Comparison of ENCODE assay signal across 1 cellular context in the genomic region with DNA sequence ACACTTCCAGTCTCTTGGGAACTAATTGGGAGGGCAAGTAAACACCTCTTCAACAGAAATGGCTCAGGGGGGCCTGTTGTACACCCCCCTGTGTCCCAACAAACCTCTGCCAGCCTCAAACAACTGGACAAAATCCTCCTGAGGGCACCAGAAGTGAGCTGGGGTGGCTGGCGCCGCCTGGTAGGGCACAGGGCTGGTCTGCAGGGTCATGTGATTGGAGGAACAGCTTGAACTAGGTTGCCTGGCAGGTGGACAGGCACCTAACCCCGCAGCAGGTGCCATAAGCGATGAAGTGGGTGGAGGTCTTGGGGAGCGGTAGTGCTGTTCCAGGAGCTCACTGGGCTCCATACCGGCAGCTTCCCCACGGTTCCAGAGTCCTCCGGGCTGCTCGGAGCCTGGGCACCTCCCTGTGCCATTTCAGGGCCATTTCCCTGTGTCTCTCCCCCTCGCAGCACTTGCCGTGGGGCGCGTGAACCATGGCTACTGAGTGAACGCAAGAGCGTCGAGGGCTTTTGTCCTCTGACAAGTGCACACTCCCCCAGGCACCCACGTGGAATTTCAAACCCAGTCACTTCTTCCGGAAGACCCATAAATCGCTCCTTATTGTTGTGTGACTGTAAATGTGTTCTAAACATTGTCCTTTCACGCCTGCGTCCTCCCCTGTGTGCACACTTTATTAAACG.
TF ChIP-seq lines count a peak whose summit lies in the region.

No MANE protein-coding gene starts in this region.

TF ChIP-seq in GM23338, 12 proteins besides CTCF, POLR2A, EP300 and RAD21 (continued from another document):
- no peak for TF ChIP-seq JUNB (IDR thresholded peaks at IDR 0.05; ENCODE audit: unreplicated experiment)
- TF ChIP-seq, protein P1, sequence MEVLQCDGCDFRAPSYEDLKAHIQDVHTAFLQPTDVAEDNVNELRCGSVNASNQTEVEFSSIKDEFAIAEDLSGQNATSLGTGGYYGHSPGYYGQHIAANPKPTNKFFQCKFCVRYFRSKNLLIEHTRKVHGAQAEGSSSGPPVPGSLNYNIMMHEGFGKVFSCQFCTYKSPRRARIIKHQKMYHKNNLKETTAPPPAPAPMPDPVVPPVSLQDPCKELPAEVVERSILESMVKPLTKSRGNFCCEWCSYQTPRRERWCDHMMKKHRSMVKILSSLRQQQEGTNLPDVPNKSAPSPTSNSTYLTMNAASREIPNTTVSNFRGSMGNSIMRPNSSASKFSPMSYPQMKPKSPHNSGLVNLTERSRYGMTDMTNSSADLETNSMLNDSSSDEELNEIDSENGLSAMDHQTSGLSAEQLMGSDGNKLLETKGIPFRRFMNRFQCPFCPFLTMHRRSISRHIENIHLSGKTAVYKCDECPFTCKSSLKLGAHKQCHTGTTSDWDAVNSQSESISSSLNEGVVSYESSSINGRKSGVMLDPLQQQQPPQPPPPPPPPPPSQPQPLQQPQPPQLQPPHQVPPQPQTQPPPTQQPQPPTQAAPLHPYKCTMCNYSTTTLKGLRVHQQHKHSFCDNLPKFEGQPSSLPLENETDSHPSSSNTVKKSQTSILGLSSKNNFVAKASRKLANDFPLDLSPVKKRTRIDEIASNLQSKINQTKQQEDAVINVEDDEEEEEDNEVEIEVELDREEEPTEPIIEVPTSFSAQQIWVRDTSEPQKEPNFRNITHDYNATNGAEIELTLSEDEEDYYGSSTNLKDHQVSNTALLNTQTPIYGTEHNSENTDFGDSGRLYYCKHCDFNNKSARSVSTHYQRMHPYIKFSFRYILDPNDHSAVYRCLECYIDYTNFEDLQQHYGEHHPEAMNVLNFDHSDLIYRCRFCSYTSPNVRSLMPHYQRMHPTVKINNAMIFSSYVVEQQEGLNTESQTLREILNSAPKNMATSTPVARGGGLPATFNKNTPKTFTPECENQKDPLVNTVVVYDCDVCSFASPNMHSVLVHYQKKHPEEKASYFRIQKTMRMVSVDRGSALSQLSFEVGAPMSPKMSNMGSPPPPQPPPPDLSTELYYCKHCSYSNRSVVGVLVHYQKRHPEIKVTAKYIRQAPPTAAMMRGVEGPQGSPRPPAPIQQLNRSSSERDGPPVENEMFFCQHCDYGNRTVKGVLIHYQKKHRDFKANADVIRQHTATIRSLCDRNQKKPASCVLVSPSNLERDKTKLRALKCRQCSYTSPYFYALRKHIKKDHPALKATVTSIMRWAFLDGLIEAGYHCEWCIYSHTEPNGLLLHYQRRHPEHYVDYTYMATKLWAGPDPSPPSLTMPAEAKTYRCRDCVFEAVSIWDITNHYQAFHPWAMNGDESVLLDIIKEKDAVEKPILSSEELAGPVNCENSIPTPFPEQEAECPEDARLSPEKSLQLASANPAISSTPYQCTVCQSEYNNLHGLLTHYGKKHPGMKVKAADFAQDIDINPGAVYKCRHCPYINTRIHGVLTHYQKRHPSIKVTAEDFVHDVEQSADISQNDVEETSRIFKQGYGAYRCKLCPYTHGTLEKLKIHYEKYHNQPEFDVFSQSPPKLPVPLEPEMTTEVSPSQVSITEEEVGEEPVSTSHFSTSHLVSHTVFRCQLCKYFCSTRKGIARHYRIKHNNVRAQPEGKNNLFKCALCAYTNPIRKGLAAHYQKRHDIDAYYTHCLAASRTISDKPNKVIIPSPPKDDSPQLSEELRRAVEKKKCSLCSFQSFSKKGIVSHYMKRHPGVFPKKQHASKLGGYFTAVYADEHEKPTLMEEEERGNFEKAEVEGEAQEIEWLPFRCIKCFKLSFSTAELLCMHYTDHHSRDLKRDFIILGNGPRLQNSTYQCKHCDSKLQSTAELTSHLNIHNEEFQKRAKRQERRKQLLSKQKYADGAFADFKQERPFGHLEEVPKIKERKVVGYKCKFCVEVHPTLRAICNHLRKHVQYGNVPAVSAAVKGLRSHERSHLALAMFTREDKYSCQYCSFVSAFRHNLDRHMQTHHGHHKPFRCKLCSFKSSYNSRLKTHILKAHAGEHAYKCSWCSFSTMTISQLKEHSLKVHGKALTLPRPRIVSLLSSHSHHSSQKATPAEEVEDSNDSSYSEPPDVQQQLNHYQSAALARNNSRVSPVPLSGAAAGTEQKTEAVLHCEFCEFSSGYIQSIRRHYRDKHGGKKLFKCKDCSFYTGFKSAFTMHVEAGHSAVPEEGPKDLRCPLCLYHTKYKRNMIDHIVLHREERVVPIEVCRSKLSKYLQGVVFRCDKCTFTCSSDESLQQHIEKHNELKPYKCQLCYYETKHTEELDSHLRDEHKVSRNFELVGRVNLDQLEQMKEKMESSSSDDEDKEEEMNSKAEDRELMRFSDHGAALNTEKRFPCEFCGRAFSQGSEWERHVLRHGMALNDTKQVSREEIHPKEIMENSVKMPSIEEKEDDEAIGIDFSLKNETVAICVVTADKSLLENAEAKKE (CRISPR knock-in tag; IDR thresholded peaks at IDR 0.05): no peak
- no peak for TF ChIP-seq NANOG (IDR thresholded peaks at IDR 0.05; ENCODE audit: borderline replicate concordance)
- no peak for TF ChIP-seq EZH2 (IDR thresholded peaks at IDR 0.05; ENCODE audit: low read depth, unreplicated experiment)
